ENCODE assay signal across 14 cellular contexts in genomic region chr1:228732426-228732825, GRCh38. TPM values are rescaled to one million over a fixed set of nuclear protein-coding genes. Genes with fewer than 3 reads are reported as not detected.
DNase-seq lines count a peak whose midpoint lies in the region; ATAC-seq and TF ChIP-seq lines count a peak whose summit lies in the region.
"Had no signal": no experiment of that assay in that cellular context is flagged by ENCODE, and none has a peak within 500 bp of the region (broad histone marks: within the 10 kb centered on the region; RNA-seq: fewer than 3 reads in every experiment).

No MANE protein-coding gene starts in this region.

- no peak overlapping the region for H3K18ac ChIP-seq in mesenchymal stem cell (ENCODE audit: low read depth in 1 of 2, low read length in 2 of 2)

- H3K27me3 ChIP-seq in mesenchymal stem cell (ENCODE audit: control insufficient read depth in 1 of 2, insufficient read depth in 1 of 2, low read length in 2 of 2) (peaks cover 9 to 49% of the 10 kb centered on the region in 2 experiments), osteoblast (ENCODE audit: insufficient read depth, low read length) (peaks cover 32% of the 10 kb centered on the region)

- H3K4ac ChIP-seq in mesenchymal stem cell (ENCODE audit: low read depth in 1 of 2, low read length in 2 of 2), result no peak overlapping the region

- no peak overlapping the region for H3K14ac ChIP-seq in mesenchymal stem cell (ENCODE audit: low read length in 2 of 2)

- POLR2A ChIA-PET in HEK293 (lab: Yijun Ruan, JAX), result no interaction called here

- no peak overlapping the region for H3K4me3 ChIP-seq in HEK293 (ENCODE audit: low read depth, low read length)
- H3K4me3 ChIP-seq in mesenchymal stem cell (ENCODE audit: insufficient read depth in 1 of 2, low read depth in 1 of 2, low read length in 2 of 2), result no peak overlapping the region
- no peak overlapping the region for H3K4me3 ChIP-seq in osteoblast (ENCODE audit: insufficient read depth, low read length)
- H3K4me3 ChIP-seq: GM23248 had no signal

- no peak overlapping the region for H2BK12ac ChIP-seq in mesenchymal stem cell (ENCODE audit: low read length in 2 of 2)

- CTCF ChIA-PET in HEK293 (lab: Yijun Ruan, JAX), result no interaction called here

- H2AFZ ChIP-seq in mesenchymal stem cell (ENCODE audit: low read depth, low read length) (no peak overlapping the region), osteoblast (ENCODE audit: low read length) (no peak overlapping the region)
- H2AFZ ChIP-seq: GM23248 had no signal

- no peak for ATAC-seq in GM21723 (IDR thresholded peaks at IDR 0.05; ENCODE audit: unreplicated experiment)
- no peak for ATAC-seq in GM21576 (IDR thresholded peaks at IDR 0.05; ENCODE audit: unreplicated experiment)
- ATAC-seq: CD8-positive, alpha-beta T cell had no signal

- no peak overlapping the region for H2BK15ac ChIP-seq in mesenchymal stem cell (ENCODE audit: low read depth, poor library complexity, severe bottlenecking)

- no peaks in the 10 kb centered on the region for H3K9me3 ChIP-seq in HEK293 (ENCODE audit: control insufficient read depth, insufficient read depth, low read depth, low read length)
- no peaks in the 10 kb centered on the region for H3K9me3 ChIP-seq in mesenchymal stem cell (ENCODE audit: control insufficient read depth, low read length)
- no peaks in the 10 kb centered on the region for H3K9me3 ChIP-seq in osteoblast (ENCODE audit: low read depth, low read length)
- H3K9me3 ChIP-seq: Caco-2 had no signal

- no peak overlapping the region for H4K8ac ChIP-seq in mesenchymal stem cell (ENCODE audit: low read length)

- no peak overlapping the region for H3K23ac ChIP-seq in mesenchymal stem cell (ENCODE audit: low read length in 2 of 2)

- DNase-seq in mesenchymal stem cell (no peak), osteoblast (ENCODE audit: insufficient read length, low spot score, missing footprints) (peak; percentile 76), T-helper 9 cell (no peak)
- DNase-seq: C1 segment of cervical spinal cord; Caco-2; CD8-positive, alpha-beta T cell; DMS79 treated with DMSO at 0.1 percent for 48 hours; GF-D8; GM23248; H7; HCEC 1CT had no signal

- no peak for TF ChIP-seq CTCF in HEK293 (tag by site-specific recombination; IDR thresholded peaks at IDR 0.05)
- TF ChIP-seq CTCF in osteoblast (IDR thresholded peaks at IDR 0.05; ENCODE audit: extremely low read depth, low read depth, low read length), result no peak

- H3K36me3 ChIP-seq in HEK293 (ENCODE audit: control insufficient read depth in 2 of 2, insufficient read depth in 1 of 2, low read length in 2 of 2) (no peaks in the 10 kb centered on the region), mesenchymal stem cell (ENCODE audit: control insufficient read depth in 1 of 2, insufficient read depth in 2 of 2, low read depth in 1 of 2, low read length in 2 of 2) (no peaks in the 10 kb centered on the region), osteoblast (ENCODE audit: insufficient read depth, low read length) (no peaks in the 10 kb centered on the region)

- H2AK5ac ChIP-seq in mesenchymal stem cell (ENCODE audit: low read length, severe bottlenecking), result no peak overlapping the region

- H3K4me2 ChIP-seq in mesenchymal stem cell (ENCODE audit: low read length, poor library complexity, severe bottlenecking) (no peak overlapping the region), osteoblast (ENCODE audit: insufficient read depth, low read length) (no peak overlapping the region)

- H2BK5ac ChIP-seq in mesenchymal stem cell (ENCODE audit: low read depth, low read length, poor library complexity, severe bottlenecking), result no peak overlapping the region

- H3K79me2 ChIP-seq in osteoblast (ENCODE audit: insufficient read depth, low read length), result no peaks in the 10 kb centered on the region

- H3K4me1 ChIP-seq in HEK293 (ENCODE audit: control insufficient read depth, insufficient read depth, low read length) (peaks cover 8% of the 10 kb centered on the region), mesenchymal stem cell (ENCODE audit: control insufficient read depth, insufficient read depth, low read depth, low read length) (peaks cover 10% of the 10 kb centered on the region), osteoblast (ENCODE audit: insufficient read depth, low read length) (peaks cover 2% of the 10 kb centered on the region)

- peak overlapping the region; percentile 11 for H2BK120ac ChIP-seq in mesenchymal stem cell (ENCODE audit: low read depth, low read length)

- H3K27ac ChIP-seq in HEK293 (ENCODE audit: extremely low read depth, low read depth, low read length), result no peak overlapping the region
- no peak overlapping the region for H3K27ac ChIP-seq in mesenchymal stem cell (ENCODE audit: low read length, poor library complexity, severe bottlenecking)
- H3K27ac ChIP-seq in osteoblast (ENCODE audit: low read depth, low read length), result no peak overlapping the region
- H3K27ac ChIP-seq: GM23248 had no signal

- no peak overlapping the region for H3K9ac ChIP-seq in mesenchymal stem cell (ENCODE audit: low read length)
- H3K9ac ChIP-seq: GM23248 had no signal

- H4K20me1 ChIP-seq in osteoblast (ENCODE audit: insufficient read depth, low read length), result no peaks in the 10 kb centered on the region

- no peaks in the 10 kb centered on the region for H3K79me1 ChIP-seq in mesenchymal stem cell (replicated peaks; ENCODE audit: low read length, poor library complexity, severe bottlenecking)

- WGBS in mesenchymal stem cell, result 97% methylated on average over 7 of the region's 8 CpGs

- no peak overlapping the region for H4K91ac ChIP-seq in mesenchymal stem cell (ENCODE audit: low read length)

TF ChIP-seq in HEK293, 187 proteins besides CTCF, POLR2A, EP300 and RAD21:
- peak; percentile 51 for TF ChIP-seq EGR2 (tag by site-specific recombination; IDR thresholded peaks at IDR 0.05; ENCODE audit: low read depth)
- TF ChIP-seq WT1 (tag by site-specific recombination; IDR thresholded peaks at IDR 0.05), result no peak
- TF ChIP-seq ZFHX2 (tag by site-specific recombination; conservative IDR thresholded peaks at IDR 0.05), result peak; percentile 58
TF ChIP-seq in HEK293: peak in this region for 2.

RNA-seq across cellular contexts. Expression of gene RHOU, which starts 2.9 kb away (rescaled TPM):
- polyA plus RNA-seq in mesenchymal stem cell (2013, experiment 1 of 2), result 7.9 TPM
- polyA plus RNA-seq in mesenchymal stem cell (2013, experiment 2 of 2), result 7.8 TPM
- total RNA-seq in osteoblast, result under 0.01 and 0.72 TPM in 2 replicates
